ENCODE assay signal across 1 cellular context in genomic region chr1:53332188-53332564, GRCh38.
TF ChIP-seq lines count a peak whose summit lies in the region.

No MANE protein-coding gene starts in this region.

TF ChIP-seq in HepG2, 621 proteins besides CTCF, POLR2A, EP300 and RAD21:
- TF ChIP-seq ZC3H4 (CRISPR knock-in tag; IDR thresholded peaks at IDR 0.05; ENCODE audit: borderline replicate concordance) (no peak), STAT5B (CRISPR knock-in tag; IDR thresholded peaks at IDR 0.05) (no peak), ZNF263 (CRISPR knock-in tag; IDR thresholded peaks at IDR 0.05) (no peak), NFE2L1 (CRISPR knock-in tag; IDR thresholded peaks at IDR 0.05; ENCODE audit: borderline replicate concordance) (no peak), ISL2 (CRISPR knock-in tag; IDR thresholded peaks at IDR 0.05) (no peak), MTA1 (CRISPR knock-in tag; IDR thresholded peaks at IDR 0.05; ENCODE audit: borderline replicate concordance) (no peak), RFXANK (CRISPR knock-in tag; IDR thresholded peaks at IDR 0.05) (no peak), ZNF747 (CRISPR knock-in tag; IDR thresholded peaks at IDR 0.05; ENCODE audit: borderline replicate concordance) (no peak), ZNF280D (CRISPR knock-in tag; IDR thresholded peaks at IDR 0.05) (no peak), NFYB (CRISPR knock-in tag; IDR thresholded peaks at IDR 0.05) (no peak)
- TF ChIP-seq, protein P1, sequence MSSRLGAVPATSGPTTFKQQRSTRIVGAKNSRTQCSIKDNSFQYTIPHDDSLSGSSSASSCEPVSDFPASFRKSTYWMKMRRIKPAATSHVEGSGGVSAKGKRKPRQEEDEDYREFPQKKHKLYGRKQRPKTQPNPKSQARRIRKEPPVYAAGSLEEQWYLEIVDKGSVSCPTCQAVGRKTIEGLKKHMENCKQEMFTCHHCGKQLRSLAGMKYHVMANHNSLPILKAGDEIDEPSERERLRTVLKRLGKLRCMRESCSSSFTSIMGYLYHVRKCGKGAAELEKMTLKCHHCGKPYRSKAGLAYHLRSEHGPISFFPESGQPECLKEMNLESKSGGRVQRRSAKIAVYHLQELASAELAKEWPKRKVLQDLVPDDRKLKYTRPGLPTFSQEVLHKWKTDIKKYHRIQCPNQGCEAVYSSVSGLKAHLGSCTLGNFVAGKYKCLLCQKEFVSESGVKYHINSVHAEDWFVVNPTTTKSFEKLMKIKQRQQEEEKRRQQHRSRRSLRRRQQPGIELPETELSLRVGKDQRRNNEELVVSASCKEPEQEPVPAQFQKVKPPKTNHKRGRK (CRISPR knock-in tag; IDR thresholded peaks at IDR 0.05), result no peak
- TF ChIP-seq, protein P2, sequence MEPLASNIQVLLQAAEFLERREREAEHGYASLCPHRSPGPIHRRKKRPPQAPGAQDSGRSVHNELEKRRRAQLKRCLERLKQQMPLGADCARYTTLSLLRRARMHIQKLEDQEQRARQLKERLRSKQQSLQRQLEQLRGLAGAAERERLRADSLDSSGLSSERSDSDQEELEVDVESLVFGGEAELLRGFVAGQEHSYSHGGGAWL (CRISPR knock-in tag; IDR thresholded peaks at IDR 0.05), result no peak
TF ChIP-seq in HepG2: peak in this region for 0.
